In genomic region chr13:40401911-40402776, GRCh38 we compare ENCODE assay signal across 8 cellular contexts.
DNase-seq lines count a peak whose midpoint lies in the region; ATAC-seq, FAIRE-seq and TF ChIP-seq lines count a peak whose summit lies in the region.

No MANE protein-coding gene starts in this region.

- DNase-seq in COLO829 (ENCODE audit: low spot score) (peak; percentile 92), H1 (ENCODE audit: low read depth in 1 of 2, low spot score in 2 of 2) (no peak), mesothelial cell of epicardium (ENCODE audit: low spot score in 2 of 2, unreplicated experiment in 2 of 2) (peak; percentile 56 to 76), DMS153 (lab: John Stamatoyannopoulos, UW) (no peak)

- H3K4me3 ChIP-seq in SU-DHL-6 (ENCODE audit: insufficient read depth, low read length, poor library complexity, severe bottlenecking) (no peak overlapping the region), H1 (ENCODE audit: extremely low read depth in 1 of 4, insufficient read depth in 2 of 4, low read depth in 3 of 4, low read length in 4 of 4) (no peak overlapping the region), stomach smooth muscle (ENCODE audit: low read length in 2 of 2) (peak overlapping the region; percentile 31 to 61)

- H3K4me3 Mint-ChIP-seq in mesothelial cell of epicardium, result peak overlapping the region; percentile 33

- H3K79me2 ChIP-seq in SU-DHL-6 (ENCODE audit: insufficient read depth, low read length) (no peaks in the 10 kb centered on the region), H1 (ENCODE audit: control insufficient read depth in 1 of 2, insufficient read depth in 2 of 2, low read length in 2 of 2) (no peaks in the 10 kb centered on the region)

- H3K4me1 Mint-ChIP-seq in mesothelial cell of epicardium, result peaks cover 40% of the 10 kb centered on the region

- H3K4me2 ChIP-seq in SU-DHL-6 (ENCODE audit: low read depth, low read length, poor library complexity, severe bottlenecking) (peak overlapping the region; percentile 36), H1 (ENCODE audit: insufficient read depth in 1 of 2, low read depth in 2 of 2, low read length in 2 of 2) (no peak overlapping the region)

- TF ChIP-seq RAD21 in H1 (IDR thresholded peaks at IDR 0.05 in 1 of 2, conservative IDR thresholded peaks at IDR 0.05 in 1 of 2; ENCODE audit: low read depth in 2 of 2, low read length in 2 of 2), result no peak

- POLR2A ChIA-PET in H1 (lab: Charles Lee; ENCODE audit: partially characterized antibody), result no interaction called here

- peak overlapping the region; percentile 95 for H3K27ac Mint-ChIP-seq in mesothelial cell of epicardium

- H3K9me3 Mint-ChIP-seq in mesothelial cell of epicardium, result no peaks in the 10 kb centered on the region

- no peaks in the 10 kb centered on the region for H3K36me3 Mint-ChIP-seq in mesothelial cell of epicardium

- no peak overlapping the region for H3K56ac ChIP-seq in H1 (replicated peaks; ENCODE audit: insufficient read length, low read depth, low read length)

- CTCF ChIA-PET in H1 (lab: Charles Lee; ENCODE audit: partially characterized antibody), result no interaction called here

- no peak for FAIRE-seq in H1 (lab: Jason Lieb, UNC)

- H3K9ac ChIP-seq in SU-DHL-6 (ENCODE audit: low read length) (no peak overlapping the region), H1 (replicated peaks in 1 of 4; ENCODE audit: extremely low read depth in 1 of 4, low read depth in 3 of 4, low read length in 3 of 4) (no peak overlapping the region), stomach smooth muscle (ENCODE audit: low read length in 2 of 2) (no peak overlapping the region)

- H3K79me1 ChIP-seq in H1 (ENCODE audit: low read depth, low read length), result no peaks in the 10 kb centered on the region

- no peaks in the 10 kb centered on the region for H3K9me3 ChIP-seq in SU-DHL-6 (ENCODE audit: insufficient read depth, low read length)
- H3K9me3 ChIP-seq in H1 (ENCODE audit: insufficient read depth in 2 of 2, low read depth in 1 of 2, low read length in 1 of 2), result no peaks in the 10 kb centered on the region
- H3K9me3 ChIP-seq in stomach smooth muscle (ENCODE audit: control insufficient read depth in 2 of 2, low read length in 2 of 2), result no peaks in the 10 kb centered on the region

- H4K91ac ChIP-seq in H1 (replicated peaks; ENCODE audit: insufficient read length, low read length), result no peak overlapping the region

- no peak overlapping the region for H3K14ac ChIP-seq in H1 (ENCODE audit: insufficient read length)

- H4K8ac ChIP-seq in H1 (ENCODE audit: extremely low read depth, insufficient read depth, low read length), result peak overlapping the region; percentile 81; the same call in 1 of the 2 replicates

- H4K5ac ChIP-seq in H1 (ENCODE audit: insufficient read length, low read depth, low read length), result no peak overlapping the region

- no peak overlapping the region for H2BK15ac ChIP-seq in H1 (ENCODE audit: low read length)

- no peaks in the 10 kb centered on the region for H3K9me2 ChIP-seq in SU-DHL-6 (replicated peaks; ENCODE audit: insufficient read depth, low read length)

- WGBS in H1 (ENCODE audit: extremely low coverage in 1 of 2, insufficient coverage in 1 of 2, insufficient read length in 1 of 2, insufficient replicate concordance in 2 of 2, low coverage in 1 of 2, low lambda C conversion rate in 2 of 2, missing lambda C conversion rate in 1 of 2), 2 experiments, result 69% methylated on average over 12 of the region's 13 CpGs; no CpG with 5 or more reads in 1 of the 2 experiments

- no peaks in the 10 kb centered on the region for H3K23me2 ChIP-seq in H1 (ENCODE audit: low read depth, low read length)

- peak; percentile 93 for ATAC-seq in GM19467 (IDR thresholded peaks at IDR 0.05; ENCODE audit: unreplicated experiment)
- peak; percentile 90 for ATAC-seq in HG03520 (IDR thresholded peaks at IDR 0.05; ENCODE audit: unreplicated experiment)

- H4K20me1 ChIP-seq in SU-DHL-6 (ENCODE audit: low read depth, low read length) (no peaks in the 10 kb centered on the region), H1 (replicated peaks in 1 of 2; ENCODE audit: control insufficient read depth in 1 of 2, insufficient read depth in 2 of 2, low read length in 2 of 2) (no peaks in the 10 kb centered on the region)

- no peaks in the 10 kb centered on the region for H3K27me3 Mint-ChIP-seq in mesothelial cell of epicardium (ENCODE audit: low read depth)

- no peak overlapping the region for H3K18ac ChIP-seq in H1 (ENCODE audit: extremely low read depth, low read length)

- H3K36me3 ChIP-seq in SU-DHL-6 (ENCODE audit: low read length) (no peaks in the 10 kb centered on the region), H1 (ENCODE audit: control insufficient read depth in 2 of 4, insufficient read depth in 4 of 4, low read length in 3 of 4) (no peaks in the 10 kb centered on the region), stomach smooth muscle (ENCODE audit: control insufficient read depth in 2 of 2, insufficient read depth in 2 of 2, low read length in 2 of 2) (no peaks in the 10 kb centered on the region)

- no peak overlapping the region for H3K23ac ChIP-seq in H1 (ENCODE audit: insufficient read length)

- H2BK12ac ChIP-seq in H1 (ENCODE audit: low read depth, low read length), result no peak overlapping the region

- no peak overlapping the region for H2AK5ac ChIP-seq in H1 (ENCODE audit: low read depth, low read length)

- no peak overlapping the region for H2AFZ ChIP-seq in SU-DHL-6 (ENCODE audit: low read depth, low read length, severe bottlenecking)
- H2AFZ ChIP-seq in H1 (ENCODE audit: low read length), result no peak overlapping the region; the same call in 1 of the 2 replicates

- H3K4ac ChIP-seq in H1 (replicated peaks; ENCODE audit: insufficient read length, low read depth, low read length), result no peak overlapping the region

- no peak overlapping the region for H2BK120ac ChIP-seq in H1 (replicated peaks; ENCODE audit: low read depth, low read length)

- no peaks in the 10 kb centered on the region for H3K27me3 ChIP-seq in SU-DHL-6 (ENCODE audit: low read length)
- no peaks in the 10 kb centered on the region for H3K27me3 ChIP-seq in H1 (replicated peaks in 1 of 4; ENCODE audit: control insufficient read depth in 3 of 4, extremely low read depth in 1 of 4, insufficient read depth in 3 of 4, low read length in 3 of 4)
- H3K27me3 ChIP-seq in stomach smooth muscle (ENCODE audit: control insufficient read depth in 1 of 2, insufficient read depth in 2 of 2, low read length in 2 of 2), result no peaks in the 10 kb centered on the region

- H2BK5ac ChIP-seq in H1 (ENCODE audit: low read depth, low read length), result no peak overlapping the region

- TF ChIP-seq POLR2A in H1 (IDR thresholded peaks at IDR 0.05; ENCODE audit: control extremely low read depth in 1 of 2, low read depth in 2 of 2, low read length in 2 of 2), result no peak

- H2BK20ac ChIP-seq in H1 (ENCODE audit: low read length), result no peak overlapping the region

- no peak for TF ChIP-seq CTCF in SU-DHL-6 (IDR thresholded peaks at IDR 0.05; ENCODE audit: insufficient read depth, low read length, poor library complexity, severe bottlenecking)
- TF ChIP-seq CTCF in H1 (IDR thresholded peaks at IDR 0.05; ENCODE audit: control extremely low read depth in 1 of 3, insufficient read depth in 1 of 3, low read depth in 1 of 3, low read length in 3 of 3), result no peak
- no peak for TF ChIP-seq CTCF in mesothelial cell of epicardium (IDR thresholded peaks at IDR 0.05; ENCODE audit: unreplicated experiment)

- H3F3A ChIP-seq in SU-DHL-6 (ENCODE audit: insufficient read depth), result no peaks in the 10 kb centered on the region; the same call in 1 of the 2 replicates

- H3K4me1 ChIP-seq in H1 (replicated peaks in 1 of 4; ENCODE audit: control insufficient read depth in 3 of 4, insufficient read depth in 4 of 4, low read length in 3 of 4) (peaks cover 1 to 8% (median 4%) of the 10 kb centered on the region in 4 experiments; a peak in 5 of 7 replicates), stomach smooth muscle (ENCODE audit: control insufficient read depth, insufficient read depth, low read length) (peaks cover 9% of the 10 kb centered on the region)

- TF ChIP-seq EP300 in H1 (IDR thresholded peaks at IDR 0.05; ENCODE audit: borderline replicate concordance in 1 of 2, low read depth in 2 of 2, low read length in 2 of 2), result no peak

- H3K27ac ChIP-seq in SU-DHL-6 (ENCODE audit: low read depth, low read length) (no peak overlapping the region), H1 (ENCODE audit: low read depth, low read length) (no peak overlapping the region), stomach smooth muscle (ENCODE audit: low read length) (no peak overlapping the region)

TF ChIP-seq in H1, 55 proteins besides CTCF, POLR2A, EP300 and RAD21 (continues in another document):
- no peak for TF ChIP-seq POLR2AphosphoS5 (IDR thresholded peaks at IDR 0.05; ENCODE audit: low read depth, low read length)
- TF ChIP-seq SP1 (IDR thresholded peaks at IDR 0.05; ENCODE audit: low read depth, low read length), result no peak
- no peak for TF ChIP-seq USF2 (IDR thresholded peaks at IDR 0.05; ENCODE audit: low read length)
- no peak for TF ChIP-seq BRCA1 (IDR thresholded peaks at IDR 0.05; ENCODE audit: low read depth, low read length)
- no peak for TF ChIP-seq NRF1 (IDR thresholded peaks at IDR 0.05; ENCODE audit: low read depth, low read length)
- no peak for TF ChIP-seq E2F6 (IDR thresholded peaks at IDR 0.05)
- TF ChIP-seq MAFK (IDR thresholded peaks at IDR 0.05; ENCODE audit: low read depth, low read length), result no peak
- TF ChIP-seq SIN3A (conservative IDR thresholded peaks at IDR 0.05 in 1 of 2, IDR thresholded peaks at IDR 0.05 in 1 of 2; ENCODE audit: low read depth in 1 of 2, low read length in 2 of 2), result no peak
- TF ChIP-seq SIX5 (IDR thresholded peaks at IDR 0.05; ENCODE audit: low read depth, low read length), result no peak
- TF ChIP-seq JUND (IDR thresholded peaks at IDR 0.05; ENCODE audit: low read length), result no peak
- TF ChIP-seq BCL11A (IDR thresholded peaks at IDR 0.05; ENCODE audit: low read depth in 2 of 2, low read length in 2 of 2), result no peak
- TF ChIP-seq CTBP2 (IDR thresholded peaks at IDR 0.05; ENCODE audit: borderline replicate concordance, insufficient read depth, insufficient read length, low read length), result no peak
- no peak for TF ChIP-seq RNF2 (IDR thresholded peaks at IDR 0.05; ENCODE audit: borderline replicate concordance, low read depth, low read length, missing control alignments, poor library complexity, severe bottlenecking)

Comparison
In these comparisons a context has a peak if more than half of its experiments do, and no peak if none do; other contexts are left out.
1. DNase-seq: peak in COLO829 (single experiment) and mesothelial cell of epicardium (2 of 2); none in H1 (0 of 2) and DMS153 (single experiment).
2. H3K4me3 ChIP-seq: peak in stomach smooth muscle (2 of 2); none in SU-DHL-6 (single experiment) and H1 (0 of 4).